8 cellular contexts compared by ENCODE assay signal in the genomic region with DNA sequence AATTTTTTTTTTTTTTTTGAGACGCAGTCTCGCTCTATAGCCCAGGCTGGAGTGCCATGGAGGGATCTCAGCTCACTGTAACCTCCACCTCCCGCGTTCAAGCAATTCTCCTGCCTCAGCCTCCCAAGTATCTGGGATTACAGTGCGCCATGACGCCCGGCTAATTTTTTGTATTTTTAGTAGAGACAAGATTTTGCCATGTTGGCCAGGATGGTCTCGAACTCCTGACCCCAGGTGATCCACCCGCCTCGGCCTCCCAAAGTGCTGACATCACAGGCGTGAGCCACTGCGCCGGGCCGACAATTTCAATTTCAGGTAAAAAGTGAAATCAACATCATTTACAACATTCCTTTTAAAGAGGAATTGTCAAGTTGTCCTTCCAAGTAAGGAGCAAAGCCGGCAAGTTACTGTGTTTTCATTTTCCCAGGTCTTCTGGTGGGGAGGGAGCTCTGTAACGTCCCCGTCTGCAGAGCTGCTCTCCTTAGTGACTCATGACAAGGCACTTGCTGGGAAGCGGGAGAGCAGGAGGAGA.
DNase-seq lines count a peak whose midpoint lies in the region; ATAC-seq lines count a peak whose summit lies in the region.

No MANE protein-coding gene starts in this region.

- H3K4me3 ChIP-seq in endocrine pancreas (ENCODE audit: control insufficient read depth, insufficient read depth, low read length) (peak overlapping the region; percentile 61), neuron (ENCODE audit: low read length) (peak overlapping the region; percentile 65)

- no peak overlapping the region for H2AFZ ChIP-seq in neuron (ENCODE audit: low read depth, low read length)

- peak overlapping the region; percentile 62 for H3K9ac ChIP-seq in endocrine pancreas (ENCODE audit: control insufficient read depth, insufficient read depth, low read length)

- H3K27me3 ChIP-seq in endocrine pancreas (ENCODE audit: control insufficient read depth, insufficient read depth, low read length), result no peaks in the 10 kb centered on the region
- H3K27me3 ChIP-seq in neuron (ENCODE audit: insufficient read depth, low read length), result no peaks in the 10 kb centered on the region

- H3K4me1 ChIP-seq in endocrine pancreas (ENCODE audit: control insufficient read depth, insufficient read depth, low read length), result no peaks in the 10 kb centered on the region
- H3K4me1 ChIP-seq in neuron (ENCODE audit: insufficient read depth, low read length), result peaks cover 10% of the 10 kb centered on the region

- no peak for ATAC-seq in HG03565 (IDR thresholded peaks at IDR 0.05; ENCODE audit: unreplicated experiment)

- H3K9me3 ChIP-seq in endocrine pancreas (ENCODE audit: control insufficient read depth, low read length) (no peaks in the 10 kb centered on the region), neuron (ENCODE audit: low read length) (no peaks in the 10 kb centered on the region)

- H3K36me3 ChIP-seq in endocrine pancreas (ENCODE audit: control insufficient read depth, insufficient read depth, low read length) (no peaks in the 10 kb centered on the region), neuron (ENCODE audit: insufficient read depth, low read length) (peaks cover 5% of the 10 kb centered on the region)

- DNase-seq in SIG-M5 treated with dmso at 0.1 percent for 504 hours (lab: John Stamatoyannopoulos, UW; ENCODE audit: unreplicated experiment) (peak; percentile 31), SIG-M5 (lab: John Stamatoyannopoulos, UW) (no peak), OCI-M1 (lab: John Stamatoyannopoulos, UW) (peak; percentile 57), nucleus accumbens (lab: John Stamatoyannopoulos, UW) (no peak), NCI-H146 treated with DMSO at 0.1 percent for 48 hours (lab: John Stamatoyannopoulos, UW; ENCODE audit: unreplicated experiment) (no peak)

Comparison
In these comparisons a context has a peak if more than half of its experiments do, and no peak if none do; other contexts are left out.
1. DNase-seq: peak in SIG-M5 treated with dmso at 0.1 percent for 504 hours (single experiment) and OCI-M1 (single experiment); none in SIG-M5 (single experiment), nucleus accumbens (0 of 56) and NCI-H146 treated with DMSO at 0.1 percent for 48 hours (single experiment).